ENCODE assay signal across 8 cellular contexts in the genomic region with DNA sequence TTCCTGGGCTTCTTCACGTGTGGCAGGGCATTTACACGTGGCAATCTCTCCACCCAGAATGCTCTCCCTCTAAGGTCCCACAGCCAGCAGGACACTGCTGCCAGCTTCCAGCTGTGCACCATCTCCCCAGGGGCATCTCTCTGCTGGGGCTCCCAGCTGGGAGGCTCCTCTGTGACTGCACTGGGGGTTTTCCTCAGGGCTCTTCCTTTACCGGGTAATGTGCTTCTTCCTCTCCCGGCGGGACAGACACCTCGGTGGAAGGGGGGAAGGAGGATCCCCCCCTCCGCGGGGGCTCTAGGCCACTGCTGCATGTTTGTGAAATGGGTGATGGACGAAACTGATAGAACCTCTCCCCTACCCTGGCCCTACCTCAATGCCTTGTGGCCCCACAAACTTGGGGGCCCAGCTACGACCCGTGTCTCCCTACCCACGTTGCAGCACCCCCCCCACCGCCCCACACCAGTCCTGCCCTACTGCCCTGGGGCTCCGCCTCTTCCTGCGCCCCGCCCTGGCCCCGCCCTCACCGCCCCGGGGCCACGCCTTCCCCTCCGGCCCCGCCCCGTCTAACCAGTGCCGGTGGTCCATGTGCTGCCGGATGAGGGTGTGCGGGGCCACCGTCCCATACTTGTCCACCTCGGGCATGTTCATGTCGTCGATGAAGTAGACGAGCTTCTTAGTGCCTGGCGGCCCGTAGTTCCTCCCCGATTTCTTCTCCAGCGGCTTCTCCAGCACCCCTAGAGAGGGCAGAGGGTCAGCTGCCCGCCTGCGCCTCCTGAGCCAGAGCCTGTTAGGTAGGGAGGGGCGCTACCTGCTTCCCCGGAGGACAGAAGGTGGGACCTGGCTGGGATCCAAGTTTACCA.
DNase-seq lines count a peak whose midpoint lies in the region; ATAC-seq and TF ChIP-seq lines count a peak whose summit lies in the region.

No MANE protein-coding gene starts in this region.

- peak overlapping the region; percentile 32 for H3K4me3 ChIP-seq in Caco-2 (ENCODE audit: low read depth, low read length)

- no peaks in the 10 kb centered on the region for H3K9me3 ChIP-seq in Caco-2

- H3K36me3 Mint-ChIP-seq in Caco-2 (ENCODE audit: insufficient read depth, unreplicated experiment) (no peaks in the 10 kb centered on the region), osteocyte (ENCODE audit: unreplicated experiment) (peaks cover 2% of the 10 kb centered on the region)
- no peaks in the 10 kb centered on the region for H3K36me3 Mint-ChIP-seq in activated CD4-positive, alpha-beta T cell treated with anti-CD3 and anti-CD28 coated beads, Interleukin-2, amount 10 ng/mL, durations not matched to agents 7 days and 5 days (ENCODE audit: low read depth)
- no peaks in the 10 kb centered on the region for H3K36me3 Mint-ChIP-seq in effector memory CD8-positive, alpha-beta T cell (ENCODE audit: insufficient read depth)

- H3K27ac Mint-ChIP-seq in Caco-2 (ENCODE audit: unreplicated experiment) (no peak overlapping the region), osteocyte (ENCODE audit: unreplicated experiment) (no peak overlapping the region)
- no peak overlapping the region for H3K27ac Mint-ChIP-seq in activated CD4-positive, alpha-beta T cell treated with anti-CD3 and anti-CD28 coated beads, Interleukin-2, amount 10 ng/mL, durations not matched to agents 7 days and 5 days
- H3K27ac Mint-ChIP-seq in effector memory CD8-positive, alpha-beta T cell = no peak overlapping the region

- peak overlapping the region; percentile 70 for H3K4me3 Mint-ChIP-seq in Caco-2 (ENCODE audit: unreplicated experiment)
- H3K4me3 Mint-ChIP-seq in activated CD4-positive, alpha-beta T cell treated with anti-CD3 and anti-CD28 coated beads, Interleukin-2, amount 10 ng/mL, durations not matched to agents 7 days and 5 days = peak overlapping the region; percentile 64
- peak overlapping the region; percentile 44 to 60 for H3K4me3 Mint-ChIP-seq in effector memory CD8-positive, alpha-beta T cell
- peak overlapping the region; percentile 51 for H3K4me3 Mint-ChIP-seq in osteocyte (ENCODE audit: unreplicated experiment)

- no peaks in the 10 kb centered on the region for H3K27me3 ChIP-seq in Caco-2 (replicated peaks; ENCODE audit: control insufficient read depth, insufficient read depth, low read length)

- H3K9me3 Mint-ChIP-seq in Caco-2 (ENCODE audit: unreplicated experiment) = no peaks in the 10 kb centered on the region
- H3K9me3 Mint-ChIP-seq in activated CD4-positive, alpha-beta T cell treated with anti-CD3 and anti-CD28 coated beads, Interleukin-2, amount 10 ng/mL, durations not matched to agents 7 days and 5 days = no peaks in the 10 kb centered on the region
- H3K9me3 Mint-ChIP-seq in effector memory CD8-positive, alpha-beta T cell = no peaks in the 10 kb centered on the region
- no peaks in the 10 kb centered on the region for H3K9me3 Mint-ChIP-seq in osteocyte (ENCODE audit: unreplicated experiment)

- ATAC-seq in HG03280 (IDR thresholded peaks at IDR 0.05; ENCODE audit: unreplicated experiment) = peak; percentile 44
- ATAC-seq in effector memory CD8-positive, alpha-beta T cell (replicated peaks) = peak; percentile 94

- TF ChIP-seq CTCF in Caco-2 (IDR thresholded peaks at IDR 0.05; ENCODE audit: insufficient read depth in 1 of 2, low read depth in 1 of 2, low read length in 1 of 2, severe bottlenecking in 1 of 2, unreplicated experiment in 1 of 2) (no peak), osteocyte (IDR thresholded peaks at IDR 0.05) (no peak)

- peak in 1 of 2 experiments; percentile 59 for DNase-seq in Caco-2
- peak; percentile 57 for DNase-seq in activated CD4-positive, alpha-beta T cell treated with anti-CD3 and anti-CD28 coated beads, Interleukin-2, amount 10 ng/mL, durations not matched to agents 7 days and 5 days
- peak in 2 of 3 experiments; percentile 39 to 52 for DNase-seq in effector memory CD8-positive, alpha-beta T cell
- DNase-seq in osteocyte (ENCODE audit: extremely low spot score, unreplicated experiment) = no peak
- no peak for DNase-seq in NCI-H2107 treated with DMSO at 0.1 percent for 48 hours (lab: John Stamatoyannopoulos, UW; ENCODE audit: unreplicated experiment)
- no peak for DNase-seq in KG1 (lab: John Stamatoyannopoulos, UW)
- no peak for DNase-seq in NCI-H1417 treated with DMSO at 0.1 percent for 48 hours (lab: John Stamatoyannopoulos, UW)

- H3K4me1 Mint-ChIP-seq in Caco-2 (ENCODE audit: low read depth, unreplicated experiment) = peaks cover 6% of the 10 kb centered on the region
- peaks cover 11% of the 10 kb centered on the region for H3K4me1 Mint-ChIP-seq in activated CD4-positive, alpha-beta T cell treated with anti-CD3 and anti-CD28 coated beads, Interleukin-2, amount 10 ng/mL, durations not matched to agents 7 days and 5 days
- peaks cover 4 to 9% of the 10 kb centered on the region in 2 donors for H3K4me1 Mint-ChIP-seq in effector memory CD8-positive, alpha-beta T cell (ENCODE audit: low read depth in 2 of 2)
- peaks cover 5% of the 10 kb centered on the region for H3K4me1 Mint-ChIP-seq in osteocyte (ENCODE audit: unreplicated experiment)

- H3K4me1 ChIP-seq in Caco-2 = no peaks in the 10 kb centered on the region

- intact Hi-C loops in Caco-2 (cut with micrococcal nuclease; ENCODE audit: unreplicated experiment) = no loop called here

- POLR2A ChIA-PET in Caco-2 (lab: Charles Lee) = interaction anchor here (0.7 kb wide), 1 partner anchor 25 kb away, joined by 7 read pairs; no protein-coding TSS in a partner anchor
- POLR2A ChIA-PET in activated CD4-positive, alpha-beta T cell treated with anti-CD3 and anti-CD28 coated beads, Interleukin-2, amount 10 ng/mL, durations not matched to agents 7 days and 5 days (lab: Charles Lee) = no interaction called here

- H3K27me3 Mint-ChIP-seq in Caco-2 (ENCODE audit: insufficient read depth, unreplicated experiment) = peaks cover 4% of the 10 kb centered on the region
- peaks cover 7% of the 10 kb centered on the region for H3K27me3 Mint-ChIP-seq in activated CD4-positive, alpha-beta T cell treated with anti-CD3 and anti-CD28 coated beads, Interleukin-2, amount 10 ng/mL, durations not matched to agents 7 days and 5 days
- H3K27me3 Mint-ChIP-seq in effector memory CD8-positive, alpha-beta T cell = peaks cover 25 to 33% of the 10 kb centered on the region in 2 donors
- no peaks in the 10 kb centered on the region for H3K27me3 Mint-ChIP-seq in osteocyte (ENCODE audit: unreplicated experiment)

- CTCF ChIA-PET in Caco-2 (lab: Charles Lee) = no interaction called here
- CTCF ChIA-PET in activated CD4-positive, alpha-beta T cell treated with anti-CD3 and anti-CD28 coated beads, Interleukin-2, amount 10 ng/mL, durations not matched to agents 7 days and 5 days (lab: Charles Lee) = interaction anchor here (0.6 to 1.1 kb wide), 2 partner anchors 9 to 107 kb away, joined by 3 to 4 read pairs; no protein-coding TSS in a partner anchor

- no peaks in the 10 kb centered on the region for H3K36me3 ChIP-seq in Caco-2 (ENCODE audit: control insufficient read depth, insufficient read depth, low read length)

- no TSS peak for BruUV-seq in Caco-2 (replicated peaks; lab: Mats Ljungman, UMichigan)

Comparison
In these comparisons a context has a peak if more than half of its experiments do, and no peak if none do; other contexts are left out.
1. DNase-seq: peak in activated CD4-positive, alpha-beta T cell treated with anti-CD3 and anti-CD28 coated beads, Interleukin-2, amount 10 ng/mL, durations not matched to agents 7 days and 5 days (single experiment) and effector memory CD8-positive, alpha-beta T cell (2 of 3); none in osteocyte (single experiment), NCI-H2107 treated with DMSO at 0.1 percent for 48 hours (single experiment), KG1 (single experiment) and NCI-H1417 treated with DMSO at 0.1 percent for 48 hours (single experiment).
2. Peak in every context shown above with its lines, with median percentiles within 50 percentile points of each other: H3K4me3 Mint-ChIP-seq.